In genomic region chr1:230100932-230101331, GRCh38 we compare ENCODE assay signal across 17 cellular contexts.
"Had no signal": no experiment of that assay in that cellular context is flagged by ENCODE, and none has a peak within 500 bp of the region (broad histone marks: within the 10 kb centered on the region; RNA-seq: fewer than 3 reads in every experiment).

No MANE protein-coding gene starts in this region.

- DNase-seq: activated CD4-positive, alpha-beta T cell treated with anti-CD3 and anti-CD28 coated beads, Interleukin-2, amount 50 U/mL, for 4 hours; activated gamma-delta T cell treated with Interleukin-2 at 50 U/mL for 16 hours; adrenal gland; dermis blood vessel endothelial cell; effector memory CD8-positive, alpha-beta T cell; foreskin fibroblast; hypothalamus; retina; SW 1271; trophoblast cell had no signal

- H3K27me3 ChIP-seq: adrenal gland, neutrophil had no signal

- H3K4me3 ChIP-seq: adrenal gland, lung had no signal

- H3K9me3 Mint-ChIP-seq: effector memory CD8-positive, alpha-beta T cell; mesothelial cell of epicardium; natural killer cell treated with Interleukin-12 subunit alpha and Interleukin-12 subunit beta and Interleukin-15 and Interleukin-18, amount 100 ng/mL, for 72 hours; stimulated activated naive CD8-positive, alpha-beta T cell treated with anti-CD3 and anti-CD28 coated beads, Interleukin-15, Interleukin-2, amounts not matched to agents 100 ng/mL and 50 ng/mL, for 24 hours had no signal

- H3K36me3 Mint-ChIP-seq: mesothelial cell of epicardium; natural killer cell treated with Interleukin-12 subunit alpha and Interleukin-12 subunit beta and Interleukin-15 and Interleukin-18, amount 100 ng/mL, for 72 hours had no signal

- H3K4me3 Mint-ChIP-seq: effector memory CD8-positive, alpha-beta T cell; mesothelial cell of epicardium; natural killer cell treated with Interleukin-12 subunit alpha and Interleukin-12 subunit beta and Interleukin-15 and Interleukin-18, amount 100 ng/mL, for 72 hours; stimulated activated naive CD8-positive, alpha-beta T cell treated with anti-CD3 and anti-CD28 coated beads, Interleukin-15, Interleukin-2, amounts not matched to agents 100 ng/mL and 50 ng/mL, for 24 hours had no signal

- H3K27ac ChIP-seq: neutrophil had no signal

- H3K27me3 Mint-ChIP-seq: effector memory CD8-positive, alpha-beta T cell; natural killer cell treated with Interleukin-12 subunit alpha and Interleukin-12 subunit beta and Interleukin-15 and Interleukin-18, amount 100 ng/mL, for 72 hours; stimulated activated naive CD8-positive, alpha-beta T cell treated with anti-CD3 and anti-CD28 coated beads, Interleukin-15, Interleukin-2, amounts not matched to agents 100 ng/mL and 50 ng/mL, for 24 hours had no signal

- H3K27ac Mint-ChIP-seq: activated naive CD4-positive, alpha-beta T cell treated with anti-CD3 and anti-CD28 coated beads, Interleukin-2, amount 50 U/mL, for 72 hours; effector memory CD8-positive, alpha-beta T cell; mesothelial cell of epicardium had no signal

- FAIRE-seq: keratinocyte had no signal

- ATAC-seq: activated naive CD4-positive, alpha-beta T cell treated with anti-CD3 and anti-CD28 coated beads, Interleukin-2, amount 50 U/mL, for 72 hours; effector memory CD8-positive, alpha-beta T cell; natural killer cell treated with Interleukin-12 subunit alpha and Interleukin-12 subunit beta and Interleukin-15 and Interleukin-18, amount 100 ng/mL, for 72 hours had no signal

- H3K9me3 ChIP-seq: adrenal gland, neutrophil had no signal

- H3K36me3 ChIP-seq: adrenal gland, neutrophil had no signal
